Comparison of ENCODE assay signal across 1 cellular context in genomic region chr19:4181053-4181508, GRCh38.
TF ChIP-seq lines count a peak whose summit lies in the region.

No MANE protein-coding gene starts in this region.

TF ChIP-seq in SK-N-SH, 30 proteins besides CTCF, POLR2A, EP300 and RAD21 (continued from another document):
- TF ChIP-seq TAF1 (IDR thresholded peaks at IDR 0.05; ENCODE audit: borderline replicate concordance, low read depth, low read length) (no peak), FOXM1 (IDR thresholded peaks at IDR 0.05; ENCODE audit: low read depth) (no peak), CHD2 (IDR thresholded peaks at IDR 0.05; ENCODE audit: low read length, partially characterized antibody) (no peak), RCOR1 (IDR thresholded peaks at IDR 0.05; ENCODE audit: low read length) (no peak), ELF1 (IDR thresholded peaks at IDR 0.05) (no peak), JUND (IDR thresholded peaks at IDR 0.05) (no peak), MEF2A (IDR thresholded peaks at IDR 0.05; ENCODE audit: borderline replicate concordance, low read depth) (no peak), RFX5 (IDR thresholded peaks at IDR 0.05; ENCODE audit: low read length) (no peak), GATA2 (CRISPR knock-in tag; IDR thresholded peaks at IDR 0.05) (no peak), SIN3A (IDR thresholded peaks at IDR 0.05; ENCODE audit: borderline replicate concordance, low read depth, low read length) (no peak), MXI1 (IDR thresholded peaks at IDR 0.05; ENCODE audit: low read depth, low read length) (no peak), REST (IDR thresholded peaks at IDR 0.05; ENCODE audit: low read depth, low read length) (no peak), ZBTB33 (IDR thresholded peaks at IDR 0.05; ENCODE audit: borderline replicate concordance, low read depth) (no peak), YY1 (IDR thresholded peaks at IDR 0.05; ENCODE audit: low read depth) (no peak), RXRA (IDR thresholded peaks at IDR 0.05; ENCODE audit: borderline replicate concordance, low read depth) (no peak), TEAD4 (IDR thresholded peaks at IDR 0.05; ENCODE audit: borderline replicate concordance, insufficient read depth) (no peak)
